In genomic region chr1:46062651-46063319, GRCh38 we compare ENCODE assay signal across 1 cellular context.
TF ChIP-seq lines count a peak whose summit lies in the region.

No MANE protein-coding gene starts in this region.

TF ChIP-seq in GM12878, 131 proteins besides CTCF, POLR2A, EP300 and RAD21 (continued from another document and continues in another):
- TF ChIP-seq MLLT1 (IDR thresholded peaks at IDR 0.05) (peak; percentile 81), ETV6 (conservative IDR thresholded peaks at IDR 0.05 in 1 of 2, IDR thresholded peaks at IDR 0.05 in 1 of 2; ENCODE audit: borderline replicate concordance in 1 of 2, low read depth in 1 of 2) (no peak), ZNF622 (IDR thresholded peaks at IDR 0.05) (no peak), HDGF (IDR thresholded peaks at IDR 0.05) (no peak), EGR1 (IDR thresholded peaks at IDR 0.05; ENCODE audit: borderline replicate concordance in 1 of 2, low read depth in 2 of 2, low read length in 2 of 2) (peak in 1 of 2 experiments; percentile 43; a peak in 1 of 3 replicates), E2F4 (IDR thresholded peaks at IDR 0.05; ENCODE audit: low read depth, low read length) (no peak), ATF2 (IDR thresholded peaks at IDR 0.05; ENCODE audit: low read length) (no peak), POLR2AphosphoS5 (IDR thresholded peaks at IDR 0.05; ENCODE audit: low read length) (no peak), ZNF274 (IDR thresholded peaks at IDR 0.05; ENCODE audit: insufficient read depth, insufficient read length) (no peak), FOS (IDR thresholded peaks at IDR 0.05; ENCODE audit: borderline replicate concordance, extremely low read depth, insufficient read length) (no peak), SMAD5 (IDR thresholded peaks at IDR 0.05; ENCODE audit: low read depth) (no peak), ZNF687 (IDR thresholded peaks at IDR 0.05) (no peak), ELK1 (IDR thresholded peaks at IDR 0.05; ENCODE audit: low read depth, low read length) (no peak), REST (IDR thresholded peaks at IDR 0.05; ENCODE audit: low read depth, low read length) (no peak), TCF3 (IDR thresholded peaks at IDR 0.05; ENCODE audit: borderline replicate concordance, insufficient read depth, low read depth, low read length) (no peak), MYC (IDR thresholded peaks at IDR 0.05; ENCODE audit: insufficient read depth, insufficient read length, insufficient replicate concordance, low read length, severe bottlenecking) (no peak), LARP7 (IDR thresholded peaks at IDR 0.05) (no peak), IRF4 (IDR thresholded peaks at IDR 0.05; ENCODE audit: low read depth, low read length) (peak; percentile 89), RAD51 (IDR thresholded peaks at IDR 0.05) (no peak), ESRRA (IDR thresholded peaks at IDR 0.05; ENCODE audit: low read length) (no peak), TAF1 (IDR thresholded peaks at IDR 0.05; ENCODE audit: borderline replicate concordance, low read depth, low read length) (no peak), EZH2 (IDR thresholded peaks at IDR 0.05; ENCODE audit: borderline replicate concordance, control insufficient read depth, low read depth, low read length) (no peak), SPI1 (IDR thresholded peaks at IDR 0.05; ENCODE audit: borderline replicate concordance, insufficient read depth, low read depth, low read length) (no peak), DPF2 (IDR thresholded peaks at IDR 0.05) (peak; percentile 86), JUND (IDR thresholded peaks at IDR 0.05; ENCODE audit: low read depth, low read length) (no peak), E4F1 (IDR thresholded peaks at IDR 0.05; ENCODE audit: borderline replicate concordance, partially characterized antibody) (no peak), BACH1 (IDR thresholded peaks at IDR 0.05; ENCODE audit: borderline replicate concordance) (no peak), ATF3 (IDR thresholded peaks at IDR 0.05; ENCODE audit: borderline replicate concordance, extremely low read depth, low read depth, low read length) (no peak), HDAC6 (IDR thresholded peaks at IDR 0.05; ENCODE audit: unreplicated experiment) (no peak), IKZF1 (conservative IDR thresholded peaks at IDR 0.05) (peak; percentile 67), RELA (IDR thresholded peaks at IDR 0.05; ENCODE audit: borderline replicate concordance, partially characterized antibody) (no peak), SUPT20H (IDR thresholded peaks at IDR 0.05; ENCODE audit: borderline replicate concordance, control insufficient read depth, low read depth, low read length) (no peak), BMI1 (IDR thresholded peaks at IDR 0.05; ENCODE audit: borderline replicate concordance) (no peak), MTA3 (IDR thresholded peaks at IDR 0.05; ENCODE audit: borderline replicate concordance, low read length) (0 out of 2 replicates have a peak, but pooled peaks have one; percentile 33), RB1 (IDR thresholded peaks at IDR 0.05; ENCODE audit: borderline replicate concordance) (no peak), STAT1 (conservative IDR thresholded peaks at IDR 0.05) (no peak), ZNF592 (IDR thresholded peaks at IDR 0.05) (no peak), SUZ12 (IDR thresholded peaks at IDR 0.05; ENCODE audit: unreplicated experiment) (no peak), ZNF24 (IDR thresholded peaks at IDR 0.05) (0 out of 2 replicates have a peak, but pooled peaks have one; percentile 12), YY1 (IDR thresholded peaks at IDR 0.05; ENCODE audit: low read depth, low read length) (no peak), SIN3A (IDR thresholded peaks at IDR 0.05; ENCODE audit: low read depth, low read length) (no peak), HDAC2 (IDR thresholded peaks at IDR 0.05) (no peak), CBFB (IDR thresholded peaks at IDR 0.05; ENCODE audit: low read depth) (no peak), SMAD1 (IDR thresholded peaks at IDR 0.05; ENCODE audit: low read depth, partially characterized antibody) (no peak), ZSCAN29 (IDR thresholded peaks at IDR 0.05) (no peak)
